Comparison of ENCODE assay signal across 22 cellular contexts in the genomic region with DNA sequence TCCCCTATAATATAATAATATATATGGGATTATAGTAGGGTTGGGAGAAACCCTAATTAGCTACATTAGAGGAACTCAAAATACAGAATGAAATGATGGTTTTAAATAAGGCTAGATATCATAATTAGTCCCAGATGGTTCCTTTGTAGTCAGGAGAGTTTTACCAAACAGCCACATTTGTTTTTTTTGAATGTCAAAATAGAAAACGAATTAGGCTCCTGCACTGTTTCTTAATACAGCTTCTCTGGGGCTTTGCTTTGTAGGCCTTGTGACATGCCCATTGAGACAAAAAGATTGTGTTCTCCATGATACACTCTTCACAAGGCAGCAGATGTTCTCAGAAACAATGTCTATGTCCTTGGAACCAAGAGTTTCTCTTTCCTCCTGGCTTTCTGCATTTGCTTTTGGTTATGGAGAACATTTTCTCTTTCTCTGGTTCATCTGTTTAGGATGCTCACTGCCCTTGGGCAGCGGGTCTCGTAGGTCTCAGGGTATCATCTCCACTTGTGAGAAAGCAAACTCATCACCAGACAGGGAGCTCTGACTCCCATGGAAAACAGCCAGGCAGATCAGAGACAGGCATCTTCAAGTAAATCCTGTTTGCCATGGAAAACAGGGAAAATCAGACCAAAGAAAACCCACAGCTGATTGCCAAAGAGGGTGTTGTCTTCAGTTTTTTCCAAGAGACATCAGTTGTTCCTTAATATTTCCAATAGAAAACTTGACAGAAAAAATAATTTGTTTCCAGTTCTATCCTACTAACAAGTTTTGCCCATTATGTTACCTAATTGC. TPM values are rescaled to one million over a fixed set of nuclear protein-coding genes. Genes with fewer than 3 reads are reported as not detected.
DNase-seq lines count a peak whose midpoint lies in the region; ATAC-seq and TF ChIP-seq lines count a peak whose summit lies in the region.
"Had no signal": no experiment of that assay in that cellular context is flagged by ENCODE, and none has a peak within 500 bp of the region (broad histone marks: within the 10 kb centered on the region; RNA-seq: fewer than 3 reads in every experiment).

No MANE protein-coding gene starts in this region.

- H3K4me3 ChIP-seq in DND-41 (ENCODE audit: low read depth in 1 of 2, low read length in 2 of 2) (no peak overlapping the region), fibroblast of the aortic adventitia (ENCODE audit: low read depth, low read length) (no peak overlapping the region), osteoblast (ENCODE audit: insufficient read depth, low read length) (no peak overlapping the region)
- no peak overlapping the region for H3K4me3 ChIP-seq in CD8-positive, alpha-beta memory T cell (ENCODE audit: low read length)
- H3K4me3 ChIP-seq: hepatocyte, SJCRH30 had no signal

- peaks cover 6 to 10% of the 10 kb centered on the region in 2 donors for H3K27me3 Mint-ChIP-seq in CD8-positive, alpha-beta memory T cell

- CTCF ChIA-PET in CD8-positive, alpha-beta memory T cell (lab: Charles Lee), result no interaction called here

- H3K27ac Mint-ChIP-seq in CD8-positive, alpha-beta memory T cell, result no peak overlapping the region
- H3K27ac Mint-ChIP-seq: activated naive CD8-positive, alpha-beta T cell; activated T-helper 1 cell treated with anti-CD3 and anti-CD28 coated beads, Interleukin-12 subunit alpha, Interleukin-12 subunit beta, Interleukin-2, Interleukin-4 antibody, amounts not matched to agents 30 ng/mL and 10 ng/mL and 1 ng/mL, durations not matched to agents 14 hours and 24 hours and 36 hours; IgD-negative memory B cell; nephron had no signal

- no peak for TF ChIP-seq CTCF in DND-41 (IDR thresholded peaks at IDR 0.05; ENCODE audit: borderline replicate concordance, extremely low read depth, low read length, poor library complexity, severe bottlenecking)
- no peak for TF ChIP-seq CTCF in fibroblast of the aortic adventitia (IDR thresholded peaks at IDR 0.05; ENCODE audit: insufficient read depth, low read length)
- no peak for TF ChIP-seq CTCF in osteoblast (IDR thresholded peaks at IDR 0.05; ENCODE audit: extremely low read depth, low read depth, low read length)

- no peak overlapping the region for H3K4me3 Mint-ChIP-seq in CD8-positive, alpha-beta memory T cell
- H3K4me3 Mint-ChIP-seq: activated naive CD8-positive, alpha-beta T cell; activated T-helper 1 cell treated with anti-CD3 and anti-CD28 coated beads, Interleukin-12 subunit alpha, Interleukin-12 subunit beta, Interleukin-2, Interleukin-4 antibody, amounts not matched to agents 30 ng/mL and 10 ng/mL and 1 ng/mL, durations not matched to agents 14 hours and 24 hours and 36 hours; IgD-negative memory B cell; nephron had no signal

- DNase-seq in DND-41 (no peak), amniotic epithelial cell (ENCODE audit: low read depth) (peak; percentile 31), fibroblast of the aortic adventitia (ENCODE audit: low read depth) (peak; percentile 64), osteoblast (ENCODE audit: insufficient read length, low spot score, missing footprints) (no peak), KG1 (lab: John Stamatoyannopoulos, UW) (no peak), HuH-7.5 (ENCODE audit: low spot score) (no peak), COLO668 (lab: John Stamatoyannopoulos, UW; ENCODE audit: unreplicated experiment) (no peak)
- no peak for DNase-seq in CD8-positive, alpha-beta memory T cell
- DNase-seq: caudate nucleus; HCEC 1CT; NCI-H1694 treated with DMSO at 0.1 percent for 48 hours; NCI-H748 treated with DMSO at 0.1 percent for 48 hours; posterior cingulate gyrus; SJCRH30; stimulated activated CD4-positive, alpha-beta T cell treated with anti-CD3 and anti-CD28 coated beads, Interleukin-4, amount 100 ng/mL, for 4 hours had no signal

- no peak for ATAC-seq in DND-41 (ENCODE audit: insufficient read depth, low read depth)
- ATAC-seq: activated CD4-positive, CD25-positive, alpha-beta regulatory T cell treated with anti-CD3 and anti-CD28 coated beads, Interleukin-2, amount 50 U/mL, for 24 hours had no signal

- no peak overlapping the region for H3K9ac ChIP-seq in DND-41 (ENCODE audit: low read depth, low read length)

- H3K4me1 Mint-ChIP-seq in CD8-positive, alpha-beta memory T cell, result no peaks in the 10 kb centered on the region
- H3K4me1 Mint-ChIP-seq: IgD-negative memory B cell had no signal

- H3K4me1 ChIP-seq in DND-41 (ENCODE audit: insufficient read depth, low read length), result peaks cover 43% of the 10 kb centered on the region
- peaks cover 52% of the 10 kb centered on the region for H3K4me1 ChIP-seq in osteoblast (ENCODE audit: insufficient read depth, low read length)
- H3K4me1 ChIP-seq in CD8-positive, alpha-beta memory T cell (ENCODE audit: insufficient read depth, low read length), result no peaks in the 10 kb centered on the region

- H3K4me2 ChIP-seq in DND-41 (ENCODE audit: insufficient read depth, low read length) (no peak overlapping the region), osteoblast (ENCODE audit: insufficient read depth, low read length) (no peak overlapping the region)
- H3K4me2 ChIP-seq: hepatocyte had no signal

- H3K27me3 ChIP-seq in DND-41 (ENCODE audit: insufficient read depth, low read length, poor library complexity), result no peaks in the 10 kb centered on the region
- no peaks in the 10 kb centered on the region for H3K27me3 ChIP-seq in osteoblast (ENCODE audit: insufficient read depth, low read length)
- H3K27me3 ChIP-seq in CD8-positive, alpha-beta memory T cell (ENCODE audit: insufficient read depth, low read length, poor library complexity, severe bottlenecking), result no peaks in the 10 kb centered on the region
- H3K27me3 ChIP-seq: hepatocyte, SJCRH30 had no signal

- H4K20me1 ChIP-seq in DND-41 (ENCODE audit: insufficient read depth, low read length), result no peaks in the 10 kb centered on the region
- no peaks in the 10 kb centered on the region for H4K20me1 ChIP-seq in osteoblast (ENCODE audit: insufficient read depth, low read length)

- no peaks in the 10 kb centered on the region for H3K36me3 Mint-ChIP-seq in CD8-positive, alpha-beta memory T cell
- H3K36me3 Mint-ChIP-seq: activated naive CD8-positive, alpha-beta T cell had no signal

- H3K9me3 ChIP-seq in DND-41 (ENCODE audit: insufficient read depth, low read length, severe bottlenecking) (no peaks in the 10 kb centered on the region), osteoblast (ENCODE audit: low read depth, low read length) (no peaks in the 10 kb centered on the region)
- H3K9me3 ChIP-seq in CD8-positive, alpha-beta memory T cell (ENCODE audit: low read length), result no peaks in the 10 kb centered on the region
- H3K9me3 ChIP-seq: SJCRH30 had no signal

- H3K9me3 Mint-ChIP-seq in CD8-positive, alpha-beta memory T cell, result peaks cover 0 to 2% (median 0%) of the 10 kb centered on the region in 5 donors
- H3K9me3 Mint-ChIP-seq: IgD-negative memory B cell had no signal

- H3K36me3 ChIP-seq in DND-41 (ENCODE audit: insufficient read depth, low read length), result no peaks in the 10 kb centered on the region
- H3K36me3 ChIP-seq in osteoblast (ENCODE audit: insufficient read depth, low read length), result no peaks in the 10 kb centered on the region
- H3K36me3 ChIP-seq in CD8-positive, alpha-beta memory T cell (ENCODE audit: insufficient read depth, low read length), result no peaks in the 10 kb centered on the region
- H3K36me3 ChIP-seq: SJCRH30 had no signal

- POLR2A ChIA-PET in CD8-positive, alpha-beta memory T cell (lab: Charles Lee), result no interaction called here

- H3K27ac ChIP-seq in DND-41 (ENCODE audit: low read length) (peak overlapping the region; percentile 61), osteoblast (ENCODE audit: low read depth, low read length) (peak overlapping the region; percentile 86)
- H3K27ac ChIP-seq in CD8-positive, alpha-beta memory T cell (ENCODE audit: low read depth, low read length), result no peak overlapping the region
- H3K27ac ChIP-seq: C4-2B, SJCRH30 had no signal

- H2AFZ ChIP-seq in DND-41 (ENCODE audit: low read depth, low read length) (peak overlapping the region; percentile 37; the same call in 1 of the 2 replicates), osteoblast (ENCODE audit: low read length) (peak overlapping the region; percentile 66)
- H2AFZ ChIP-seq: hepatocyte had no signal

- H3K79me2 ChIP-seq in DND-41 (ENCODE audit: insufficient read depth, low read length) (no peaks in the 10 kb centered on the region), osteoblast (ENCODE audit: insufficient read depth, low read length) (no peaks in the 10 kb centered on the region)
- H3K79me2 ChIP-seq: hepatocyte had no signal

RNA-seq across cellular contexts. Expression of a gene that starts 54.1 kb away (rescaled TPM):
- total RNA-seq in fibroblast of the aortic adventitia (ENCODE audit: low replicate concordance), result 3,292 and 4,809 TPM in 2 replicates
- total RNA-seq in osteoblast, result 2,597 and 2,636 TPM in 2 replicates
- 1,000 to 10,000 TPM; 2,179 to 2,206 TPM for total RNA-seq in CD8-positive, alpha-beta memory T cell
- polyA plus RNA-seq in CD8-positive, alpha-beta memory T cell, result 2,576 TPM

Comparison
In these comparisons a context has a peak if more than half of its experiments do, and no peak if none do; other contexts are left out.
1. DNase-seq: peak in amniotic epithelial cell (single experiment) and fibroblast of the aortic adventitia (single experiment); none in DND-41 (single experiment), osteoblast (single experiment), KG1 (single experiment), HuH-7.5 (single experiment), COLO668 (single experiment) and CD8-positive, alpha-beta memory T cell (0 of 5).